In the genomic region with DNA sequence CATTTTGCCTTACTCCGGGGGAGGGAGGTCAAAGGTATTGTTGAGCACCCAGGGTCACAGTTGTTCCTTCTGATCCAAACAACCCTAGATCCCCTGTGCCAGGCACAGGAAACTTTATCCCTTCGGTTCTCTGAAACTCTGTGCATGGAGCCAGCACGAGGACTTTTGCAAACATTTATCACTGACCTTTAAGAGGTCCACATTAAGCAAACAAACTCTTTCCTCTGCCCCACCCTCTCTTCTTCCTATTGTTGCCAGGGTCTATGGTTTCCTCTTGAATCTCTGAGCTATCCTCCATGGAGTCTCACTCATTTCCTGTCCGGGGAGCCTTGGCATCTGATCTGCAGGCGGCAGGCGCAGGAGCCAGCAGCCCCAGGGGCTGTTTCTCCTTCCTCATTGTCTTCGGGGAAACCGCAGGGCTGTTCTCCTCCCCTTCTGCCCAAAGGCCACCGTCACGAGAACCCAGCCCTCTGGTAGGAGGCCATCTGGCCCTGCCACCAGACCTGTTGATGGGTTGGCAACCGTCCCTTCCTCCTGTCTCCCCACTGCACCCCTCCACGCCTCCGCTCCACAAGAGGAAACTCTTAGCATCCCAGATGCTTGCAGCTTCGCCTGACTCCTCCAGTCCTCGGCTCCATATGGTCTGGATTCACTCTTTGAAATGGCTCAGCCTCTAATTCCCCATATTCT, we compare ENCODE assay signal across 8 cellular contexts.
DNase-seq lines count a peak whose midpoint lies in the region; ATAC-seq and TF ChIP-seq lines count a peak whose summit lies in the region.

No MANE protein-coding gene starts in this region.

- no peak for TF ChIP-seq CTCF in fibroblast of mammary gland (conservative IDR thresholded peaks at IDR 0.05; ENCODE audit: control insufficient read depth, insufficient read depth, low read depth, low read length)

- ATAC-seq in GM19452 (IDR thresholded peaks at IDR 0.05; ENCODE audit: unreplicated experiment), result no peak

- H3K4me3 ChIP-seq in fibroblast of mammary gland (ENCODE audit: control insufficient read depth, low read depth, low read length), result no peak overlapping the region

- peak; percentile 79 for DNase-seq in GM04503 (ENCODE audit: low read depth)
- peak; percentile 60 for DNase-seq in fibroblast of mammary gland (ENCODE audit: low read depth)
- DNase-seq in occipital lobe (lab: John Stamatoyannopoulos, UW), result peak; percentile 22
- DNase-seq in stimulated activated CD4-positive, alpha-beta T cell treated with anti-CD3 and anti-CD28 coated beads, Interleukin-1b, Interleukin-23, amount 100 ng/mL, for 48 hours, result no peak
- no peak for DNase-seq in NCI-H526 (lab: John Stamatoyannopoulos, UW)
- DNase-seq in stimulated activated CD4-positive, alpha-beta T cell treated with anti-CD3 and anti-CD28 coated beads, Interleukin-2, amount 100 ng/mL, for 24 hours, result no peak

TF ChIP-seq in PFSK-1, 5 proteins besides CTCF, POLR2A, EP300 and RAD21:
- TF ChIP-seq SIN3A (IDR thresholded peaks at IDR 0.05; ENCODE audit: borderline replicate concordance, insufficient read depth, low read length) (no peak), TAF1 (IDR thresholded peaks at IDR 0.05; ENCODE audit: borderline replicate concordance, insufficient read depth, low read length) (no peak), POLR2AphosphoS5 (IDR thresholded peaks at IDR 0.05; ENCODE audit: low read depth, low read length) (no peak), FOXP2 (optimal IDR thresholded peaks at IDR 0.05; ENCODE audit: borderline replicate concordance, extremely low read depth, extremely low read length, insufficient read depth) (peak; percentile 14)
- TF ChIP-seq, protein P1, sequence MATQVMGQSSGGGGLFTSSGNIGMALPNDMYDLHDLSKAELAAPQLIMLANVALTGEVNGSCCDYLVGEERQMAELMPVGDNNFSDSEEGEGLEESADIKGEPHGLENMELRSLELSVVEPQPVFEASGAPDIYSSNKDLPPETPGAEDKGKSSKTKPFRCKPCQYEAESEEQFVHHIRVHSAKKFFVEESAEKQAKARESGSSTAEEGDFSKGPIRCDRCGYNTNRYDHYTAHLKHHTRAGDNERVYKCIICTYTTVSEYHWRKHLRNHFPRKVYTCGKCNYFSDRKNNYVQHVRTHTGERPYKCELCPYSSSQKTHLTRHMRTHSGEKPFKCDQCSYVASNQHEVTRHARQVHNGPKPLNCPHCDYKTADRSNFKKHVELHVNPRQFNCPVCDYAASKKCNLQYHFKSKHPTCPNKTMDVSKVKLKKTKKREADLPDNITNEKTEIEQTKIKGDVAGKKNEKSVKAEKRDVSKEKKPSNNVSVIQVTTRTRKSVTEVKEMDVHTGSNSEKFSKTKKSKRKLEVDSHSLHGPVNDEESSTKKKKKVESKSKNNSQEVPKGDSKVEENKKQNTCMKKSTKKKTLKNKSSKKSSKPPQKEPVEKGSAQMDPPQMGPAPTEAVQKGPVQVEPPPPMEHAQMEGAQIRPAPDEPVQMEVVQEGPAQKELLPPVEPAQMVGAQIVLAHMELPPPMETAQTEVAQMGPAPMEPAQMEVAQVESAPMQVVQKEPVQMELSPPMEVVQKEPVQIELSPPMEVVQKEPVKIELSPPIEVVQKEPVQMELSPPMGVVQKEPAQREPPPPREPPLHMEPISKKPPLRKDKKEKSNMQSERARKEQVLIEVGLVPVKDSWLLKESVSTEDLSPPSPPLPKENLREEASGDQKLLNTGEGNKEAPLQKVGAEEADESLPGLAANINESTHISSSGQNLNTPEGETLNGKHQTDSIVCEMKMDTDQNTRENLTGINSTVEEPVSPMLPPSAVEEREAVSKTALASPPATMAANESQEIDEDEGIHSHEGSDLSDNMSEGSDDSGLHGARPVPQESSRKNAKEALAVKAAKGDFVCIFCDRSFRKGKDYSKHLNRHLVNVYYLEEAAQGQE (IDR thresholded peaks at IDR 0.05; ENCODE audit: insufficient read depth in 1 of 2, low read depth in 2 of 2, low read length in 2 of 2), result no peak
TF ChIP-seq in PFSK-1: peak in this region for 1.

Comparison
In these comparisons a context has a peak if more than half of its experiments do, and no peak if none do; other contexts are left out.
1. DNase-seq: peak in GM04503 (single experiment), fibroblast of mammary gland (single experiment) and occipital lobe (single experiment); none in stimulated activated CD4-positive, alpha-beta T cell treated with anti-CD3 and anti-CD28 coated beads, Interleukin-1b, Interleukin-23, amount 100 ng/mL, for 48 hours (single experiment), NCI-H526 (0 of 2) and stimulated activated CD4-positive, alpha-beta T cell treated with anti-CD3 and anti-CD28 coated beads, Interleukin-2, amount 100 ng/mL, for 24 hours (0 of 2).